In the genomic region with DNA sequence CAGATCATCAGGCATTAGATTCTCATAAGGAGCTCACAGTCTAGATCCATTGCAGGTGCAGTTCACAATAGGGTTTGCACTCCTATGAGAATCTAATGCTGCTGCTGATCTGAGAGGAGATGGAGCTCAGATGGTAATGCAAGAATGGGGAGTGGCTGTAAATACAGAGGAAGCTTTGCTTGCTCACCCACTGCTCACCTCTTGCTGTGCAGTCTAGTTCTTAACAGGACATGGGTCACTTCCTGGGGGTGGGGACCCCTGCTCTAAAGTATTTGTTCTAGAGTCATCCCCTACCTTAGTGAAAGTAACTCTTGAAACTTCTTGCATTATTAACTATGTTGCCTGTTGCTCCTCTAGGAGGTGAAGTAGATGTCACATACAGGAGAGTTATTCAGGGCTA, we compare ENCODE assay signal across 28 cellular contexts.
"Had no signal": no experiment of that assay in that cellular context is flagged by ENCODE, and none has a peak within 500 bp of the region (broad histone marks: within the 10 kb centered on the region; RNA-seq: fewer than 3 reads in every experiment).

No MANE protein-coding gene starts in this region.

- H3K27ac ChIP-seq: neural progenitor cell, ovary, parathyroid adenoma, psoas muscle, right lobe of liver, skin epidermis, spleen, suprapubic skin, testis, tibial artery, transverse colon, upper lobe of right lung, uterus had no signal

- H3K9me3 ChIP-seq: ovary, psoas muscle, right lobe of liver, suprapubic skin, testis, tibial artery, transverse colon, upper lobe of right lung, uterus had no signal

- H3K36me3 ChIP-seq: neural progenitor cell, ovary, right lobe of liver, spleen, suprapubic skin, tibial artery, transverse colon, upper lobe of right lung, uterus had no signal

- DNase-seq: natural killer cell; occipital lobe; ovary; posterior cingulate gyrus; psoas muscle; right cardiac atrium; right lobe of liver; spleen; stimulated activated CD4-positive, alpha-beta T cell treated with anti-CD3 and anti-CD28 coated beads, Interleukin-12 subunit alpha, Interleukin-12 subunit beta, amount 100 ng/mL, for 4 hours; stimulated activated CD4-positive, alpha-beta T cell treated with anti-CD3 and anti-CD28 coated beads, Interleukin-1b, Interleukin-23, amount 100 ng/mL, for 48 hours; stimulated activated CD4-positive, alpha-beta T cell treated with anti-CD3 and anti-CD28 coated beads, Interleukin-4, amount 100 ng/mL, for 1 hour; stimulated activated CD4-positive, alpha-beta T cell treated with anti-CD3 and anti-CD28 coated beads, Interleukin-4, amount 100 ng/mL, for 4 hours; stimulated activated CD8-positive, alpha-beta memory T cell treated with anti-CD3 and anti-CD28 coated beads, Interleukin-4, amount 100 ng/mL, for 48 hours; stimulated activated naive CD4-positive, alpha-beta T cell; stimulated activated naive CD8-positive, alpha-beta T cell treated with anti-CD3 and anti-CD28 coated beads, Interleukin-15, amount 100 ng/mL, for 72 hours; stimulated activated naive CD8-positive, alpha-beta T cell treated with anti-CD3 and anti-CD28 coated beads, Interleukin-15, Interleukin-2, amounts not matched to agents 100 U/mL and 50 U/mL, for 24 hours; substantia nigra; testis; tibial artery; transverse colon; upper lobe of right lung; uterus had no signal

- H3K4me1 ChIP-seq: parathyroid adenoma, psoas muscle, right lobe of liver, spleen, testis, tibial artery, transverse colon, upper lobe of right lung, uterus had no signal

- H3K4me3 ChIP-seq: neural progenitor cell, ovary, psoas muscle, right lobe of liver, skin epidermis, smooth muscle cell, spleen, suprapubic skin, testis, tibial artery, transverse colon, upper lobe of right lung, uterus had no signal

- ATAC-seq: natural killer cell; psoas muscle; right cardiac atrium; right lobe of liver; stimulated activated memory B cell treated with anti-CD40 and anti-IgM and Interleukin-4, amounts not matched to agents 10 μg/mL and 1 μg/mL and 100 μg/mL, for 72 hours; stimulated activated naive CD8-positive, alpha-beta T cell treated with anti-CD3 and anti-CD28 coated beads, Interleukin-15, amount 100 ng/mL, for 72 hours; stimulated activated naive CD8-positive, alpha-beta T cell treated with anti-CD3 and anti-CD28 coated beads, Interleukin-15, Interleukin-2, amounts not matched to agents 100 U/mL and 50 U/mL, for 24 hours; upper lobe of right lung had no signal

- H3K27me3 ChIP-seq: neural progenitor cell, ovary, right lobe of liver, spleen, suprapubic skin, testis, tibial artery, transverse colon, upper lobe of right lung, uterus had no signal
